Comparison of ENCODE assay signal across 18 cellular contexts in genomic region chr15:69275104-69275670, GRCh38. TPM values are rescaled to one million over a fixed set of nuclear protein-coding genes. Genes with fewer than 3 reads are reported as not detected.
"Had no signal": no experiment of that assay in that cellular context is flagged by ENCODE, and none has a peak within 500 bp of the region (broad histone marks: within the 10 kb centered on the region; RNA-seq: fewer than 3 reads in every experiment).

No MANE protein-coding gene starts in this region.

- H3K9me3 Mint-ChIP-seq: activated CD4-positive, alpha-beta T cell treated with anti-CD3 and anti-CD28 coated beads, Interleukin-2, amount 10 ng/mL, durations not matched to agents 24 days and 14 days; activated CD8-positive, alpha-beta T cell treated with anti-CD3 and anti-CD28 coated beads for 36 hours; activated naive CD4-positive, alpha-beta T cell treated with anti-CD3 and anti-CD28 coated beads for 36 hours; activated T-cell treated with anti-CD3 and anti-CD28 coated beads, Interleukin-2, amount 50 U/mL, for 24 hours; immature natural killer cell; naive thymus-derived CD4-positive, alpha-beta T cell; stimulated activated naive B cell treated with anti-CD40 and anti-IgM and Interleukin-4, amounts not matched to agents 10 μg/mL and 1 μg/mL and 100 μg/mL, for 72 hours had no signal

- H3K4me1 ChIP-seq: pancreas had no signal

- H3K4me3 Mint-ChIP-seq: activated CD4-positive, alpha-beta T cell treated with anti-CD3 and anti-CD28 coated beads, Interleukin-2, amount 10 ng/mL, durations not matched to agents 24 days and 14 days; activated CD8-positive, alpha-beta T cell treated with anti-CD3 and anti-CD28 coated beads for 36 hours; activated naive CD4-positive, alpha-beta T cell treated with anti-CD3 and anti-CD28 coated beads for 36 hours; activated T-cell treated with anti-CD3 and anti-CD28 coated beads, Interleukin-2, amount 50 U/mL, for 24 hours; immature natural killer cell; naive thymus-derived CD4-positive, alpha-beta T cell; stimulated activated naive B cell treated with anti-CD40 and anti-IgM and Interleukin-4, amounts not matched to agents 10 μg/mL and 1 μg/mL and 100 μg/mL, for 72 hours had no signal

- FAIRE-seq: endometrium, pancreas had no signal

- DNase-seq: activated CD4-positive, alpha-beta T cell treated with anti-CD3 and anti-CD28 coated beads, Interleukin-2, amount 10 ng/mL, durations not matched to agents 24 days and 14 days; activated CD4-positive, CD25-positive, alpha-beta regulatory T cell; activated CD8-positive, alpha-beta T cell treated with anti-CD3 and anti-CD28 coated beads for 36 hours; activated naive CD4-positive, alpha-beta T cell treated with anti-CD3 and anti-CD28 coated beads for 36 hours; activated T-cell treated with anti-CD3 and anti-CD28 coated beads, Interleukin-2, amount 50 U/mL, for 24 hours; anterior cingulate cortex; cortex of kidney; heart right ventricle; immature natural killer cell; kidney glomerular epithelial cell; naive thymus-derived CD4-positive, alpha-beta T cell; pancreas; stimulated activated naive B cell treated with anti-CD40 and anti-IgM and Interleukin-4, amounts not matched to agents 10 μg/mL and 1 μg/mL and 100 μg/mL, for 72 hours; upper lobe of right lung had no signal

- H3K4me1 Mint-ChIP-seq: activated CD4-positive, alpha-beta T cell treated with anti-CD3 and anti-CD28 coated beads, Interleukin-2, amount 10 ng/mL, durations not matched to agents 24 days and 14 days; immature natural killer cell; naive thymus-derived CD4-positive, alpha-beta T cell; stimulated activated naive B cell treated with anti-CD40 and anti-IgM and Interleukin-4, amounts not matched to agents 10 μg/mL and 1 μg/mL and 100 μg/mL, for 72 hours had no signal

- H3K4me3 ChIP-seq: heart right ventricle, pancreas, thoracic aorta, upper lobe of right lung had no signal

- H3K9me3 ChIP-seq: heart right ventricle, neutrophil, pancreas, thoracic aorta, upper lobe of right lung had no signal

- H3K36me3 Mint-ChIP-seq: brain; immature natural killer cell; naive thymus-derived CD4-positive, alpha-beta T cell; stimulated activated naive B cell treated with anti-CD40 and anti-IgM and Interleukin-4, amounts not matched to agents 10 μg/mL and 1 μg/mL and 100 μg/mL, for 72 hours had no signal

- ATAC-seq: activated CD8-positive, alpha-beta T cell treated with anti-CD3 and anti-CD28 coated beads for 36 hours; naive thymus-derived CD4-positive, alpha-beta T cell; pancreas; stimulated activated naive B cell treated with anti-CD40 and anti-IgM and Interleukin-4, amounts not matched to agents 10 μg/mL and 1 μg/mL and 100 μg/mL, for 72 hours; upper lobe of right lung had no signal

- H3K27ac Mint-ChIP-seq: activated CD4-positive, alpha-beta T cell treated with anti-CD3 and anti-CD28 coated beads, Interleukin-2, amount 10 ng/mL, durations not matched to agents 24 days and 14 days; activated CD8-positive, alpha-beta T cell treated with anti-CD3 and anti-CD28 coated beads for 36 hours; activated naive CD4-positive, alpha-beta T cell treated with anti-CD3 and anti-CD28 coated beads for 36 hours; activated T-cell treated with anti-CD3 and anti-CD28 coated beads, Interleukin-2, amount 50 U/mL, for 24 hours; immature natural killer cell; naive thymus-derived CD4-positive, alpha-beta T cell; stimulated activated naive B cell treated with anti-CD40 and anti-IgM and Interleukin-4, amounts not matched to agents 10 μg/mL and 1 μg/mL and 100 μg/mL, for 72 hours had no signal

- H3K27me3 ChIP-seq: heart right ventricle, pancreas, upper lobe of right lung had no signal

- H3K36me3 ChIP-seq: heart right ventricle, neutrophil, pancreas, thoracic aorta, upper lobe of right lung had no signal

- H3K27ac ChIP-seq: heart right ventricle, neutrophil, pancreas, thoracic aorta, upper lobe of right lung had no signal

RNA-seq across cellular contexts. Expression of gene PAQR5, which starts 23.5 kb away (rescaled TPM):
- total RNA-seq: activated CD4-positive, alpha-beta T cell treated with anti-CD3 and anti-CD28 coated beads, Interleukin-2, amount 10 ng/mL, durations not matched to agents 24 days and 14 days had no signal
- polyA plus RNA-seq: immature natural killer cell; naive thymus-derived CD4-positive, alpha-beta T cell had no signal
